Comparison of ENCODE assay signal across 1 cellular context in the genomic region with DNA sequence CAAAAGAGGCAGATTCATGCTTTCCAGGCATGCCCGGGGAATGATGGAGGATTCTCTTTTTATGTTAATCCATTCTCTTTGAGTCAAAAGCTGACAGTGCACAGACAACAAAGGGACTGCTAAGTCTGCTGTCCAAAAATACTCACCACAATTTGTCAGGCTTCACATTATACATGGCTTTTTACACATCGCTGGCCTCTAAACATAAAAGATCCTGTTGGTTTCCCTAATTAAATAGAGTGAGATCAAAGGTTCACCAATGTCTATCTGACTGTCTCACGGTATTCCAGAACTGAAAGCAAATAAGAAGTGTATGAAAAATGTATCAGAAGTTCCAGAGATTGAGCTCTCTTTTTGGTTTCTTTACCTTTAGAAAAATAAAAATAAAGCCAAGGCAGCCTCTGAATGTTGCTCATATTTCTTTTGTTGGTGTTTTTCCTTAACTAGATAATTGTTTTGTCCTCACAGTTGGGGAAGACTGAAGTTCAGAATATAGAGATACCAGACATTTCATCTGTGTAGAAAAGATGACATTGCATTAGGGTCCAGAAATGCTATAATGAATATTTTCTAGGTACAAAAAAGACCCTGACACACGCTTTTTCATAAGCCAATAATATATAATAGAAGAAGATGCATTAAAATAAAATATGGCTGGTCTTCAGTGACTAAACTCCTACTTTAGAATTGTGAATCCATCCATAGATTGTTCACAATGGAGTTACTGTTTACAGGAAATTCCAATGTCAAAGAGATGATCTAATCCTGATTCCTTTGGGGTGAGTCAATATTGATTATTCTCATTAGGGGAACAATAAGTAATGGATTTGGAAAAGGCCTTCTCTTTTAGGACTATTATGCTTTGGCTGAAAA.
TF ChIP-seq lines count a peak whose summit lies in the region.

No MANE protein-coding gene starts in this region.

TF ChIP-seq in IMR-90, 13 proteins besides CTCF, POLR2A, EP300 and RAD21:
- no peak for TF ChIP-seq RCOR1 (IDR thresholded peaks at IDR 0.05; ENCODE audit: insufficient replicate concordance, low read length)
- no peak for TF ChIP-seq MAFK (IDR thresholded peaks at IDR 0.05; ENCODE audit: low read depth, low read length)
- TF ChIP-seq BHLHE40 (IDR thresholded peaks at IDR 0.05; ENCODE audit: low read depth, low read length), result no peak
- TF ChIP-seq, protein P1, sequence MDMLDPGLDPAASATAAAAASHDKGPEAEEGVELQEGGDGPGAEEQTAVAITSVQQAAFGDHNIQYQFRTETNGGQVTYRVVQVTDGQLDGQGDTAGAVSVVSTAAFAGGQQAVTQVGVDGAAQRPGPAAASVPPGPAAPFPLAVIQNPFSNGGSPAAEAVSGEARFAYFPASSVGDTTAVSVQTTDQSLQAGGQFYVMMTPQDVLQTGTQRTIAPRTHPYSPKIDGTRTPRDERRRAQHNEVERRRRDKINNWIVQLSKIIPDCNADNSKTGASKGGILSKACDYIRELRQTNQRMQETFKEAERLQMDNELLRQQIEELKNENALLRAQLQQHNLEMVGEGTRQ (IDR thresholded peaks at IDR 0.05; ENCODE audit: low read depth, low read length), result no peak
- no peak for TF ChIP-seq FOS (IDR thresholded peaks at IDR 0.05; ENCODE audit: low read depth, low read length)
- no peak for TF ChIP-seq MAZ (IDR thresholded peaks at IDR 0.05; ENCODE audit: borderline replicate concordance, low read depth, low read length)
- no peak for TF ChIP-seq SMC3 (IDR thresholded peaks at IDR 0.05; ENCODE audit: low read depth, low read length)
TF ChIP-seq in IMR-90: peak in this region for 0.
